ENCODE assay signal across 15 cellular contexts in genomic region chr1:226995966-226996332, GRCh38. TPM values are rescaled to one million over a fixed set of nuclear protein-coding genes. Genes with fewer than 3 reads are reported as not detected.
DNase-seq lines count a peak whose midpoint lies in the region; ATAC-seq and TF ChIP-seq lines count a peak whose summit lies in the region.
"Had no signal": no experiment of that assay in that cellular context is flagged by ENCODE, and none has a peak within 500 bp of the region (broad histone marks: within the 10 kb centered on the region; RNA-seq: fewer than 3 reads in every experiment).

No MANE protein-coding gene starts in this region.

- H3K36me3 Mint-ChIP-seq in activated T-helper 17 cell treated with anti-CD3 and anti-CD28 coated beads, Interleukin-2, amount 50 U/mL, for 72 hours (ENCODE audit: low read depth): no peaks in the 10 kb centered on the region
- H3K36me3 Mint-ChIP-seq: activated naive CD4-positive, alpha-beta T cell treated with anti-CD3 and anti-CD28 coated beads, Interleukin-2, amount 50 U/mL, for 24 hours; IgD-negative memory B cell had no signal

- DNase-seq in HPDE6-E6E7 (ENCODE audit: extremely low spot score): no peak
- no peak for DNase-seq in central memory CD4-positive, alpha-beta T cell
- no peak for DNase-seq in upper lobe of left lung
- no peak for DNase-seq in C1 segment of cervical spinal cord (lab: John Stamatoyannopoulos, UW)
- DNase-seq: Calu3, dermis blood vessel endothelial cell, NCI-H2029 had no signal

- no peaks in the 10 kb centered on the region for H3K9me3 Mint-ChIP-seq in activated T-helper 17 cell treated with anti-CD3 and anti-CD28 coated beads, Interleukin-2, amount 50 U/mL, for 72 hours
- H3K9me3 Mint-ChIP-seq: activated naive CD4-positive, alpha-beta T cell treated with anti-CD3 and anti-CD28 coated beads, Interleukin-2, amount 50 U/mL, for 24 hours had no signal

- H3K36me3 ChIP-seq in upper lobe of left lung: peaks cover 0 to 28% (median 9%) of the 10 kb centered on the region in 4 donors

- TF ChIP-seq POLR2A in upper lobe of left lung (IDR thresholded peaks at IDR 0.05): no peak

- H3K4me1 ChIP-seq in upper lobe of left lung: no peaks in the 10 kb centered on the region
- H3K4me1 ChIP-seq: vagina had no signal

- TF ChIP-seq CTCF in upper lobe of left lung (IDR thresholded peaks at IDR 0.05): no peak

- no peak overlapping the region for H3K4me3 Mint-ChIP-seq in activated T-helper 17 cell treated with anti-CD3 and anti-CD28 coated beads, Interleukin-2, amount 50 U/mL, for 72 hours
- H3K4me3 Mint-ChIP-seq: activated naive CD4-positive, alpha-beta T cell treated with anti-CD3 and anti-CD28 coated beads, Interleukin-2, amount 50 U/mL, for 24 hours; memory B cell had no signal

- H3K9me3 ChIP-seq in upper lobe of left lung: no peaks in the 10 kb centered on the region
- H3K9me3 ChIP-seq: vagina had no signal

- H3K27ac ChIP-seq in upper lobe of left lung: no peak overlapping the region
- H3K27ac ChIP-seq: vagina had no signal

- H3K27ac Mint-ChIP-seq in activated T-helper 17 cell treated with anti-CD3 and anti-CD28 coated beads, Interleukin-2, amount 50 U/mL, for 72 hours: peak overlapping the region; percentile 20
- H3K27ac Mint-ChIP-seq: activated naive CD4-positive, alpha-beta T cell treated with anti-CD3 and anti-CD28 coated beads, Interleukin-2, amount 50 U/mL, for 24 hours; IgD-negative memory B cell; memory B cell had no signal

- H3K27me3 Mint-ChIP-seq in activated T-helper 17 cell treated with anti-CD3 and anti-CD28 coated beads, Interleukin-2, amount 50 U/mL, for 72 hours: peaks cover 3% of the 10 kb centered on the region
- H3K27me3 Mint-ChIP-seq: activated naive CD4-positive, alpha-beta T cell treated with anti-CD3 and anti-CD28 coated beads, Interleukin-2, amount 50 U/mL, for 24 hours had no signal

- peak; percentile 63 for ATAC-seq in GM18870 (IDR thresholded peaks at IDR 0.05; ENCODE audit: unreplicated experiment)
- peak; percentile 69 for ATAC-seq in GM21528 (IDR thresholded peaks at IDR 0.05; ENCODE audit: low FRiP score, unreplicated experiment)
- ATAC-seq in HG03045 (IDR thresholded peaks at IDR 0.05; ENCODE audit: unreplicated experiment): peak; percentile 63
- peak; percentile 28 for ATAC-seq in activated T-helper 17 cell treated with anti-CD3 and anti-CD28 coated beads, Interleukin-2, amount 50 U/mL, for 72 hours (replicated peaks)
- no peak for ATAC-seq in upper lobe of left lung (ENCODE audit: low FRiP score in 2 of 2)

- no peak overlapping the region for H3K4me3 ChIP-seq in upper lobe of left lung
- H3K4me3 ChIP-seq: vagina had no signal

- no peaks in the 10 kb centered on the region for H3K4me1 Mint-ChIP-seq in activated T-helper 17 cell treated with anti-CD3 and anti-CD28 coated beads, Interleukin-2, amount 50 U/mL, for 72 hours
- H3K4me1 Mint-ChIP-seq: activated naive CD4-positive, alpha-beta T cell treated with anti-CD3 and anti-CD28 coated beads, Interleukin-2, amount 50 U/mL, for 24 hours had no signal

- no peaks in the 10 kb centered on the region for H3K27me3 ChIP-seq in upper lobe of left lung
- H3K27me3 ChIP-seq: vagina had no signal

- whole genome bisulfite sequencing in upper lobe of left lung, 2 donors: 88 to 90% methylated on average over 5 of the region's 5 CpGs

- no peak for TF ChIP-seq EP300 in upper lobe of left lung (IDR thresholded peaks at IDR 0.05)

RNA-seq across cellular contexts. Expression of gene COQ8A, which starts 55.9 kb away (rescaled TPM):
- 10 to 100 TPM; 28.8 to 43.1 TPM for total RNA-seq in activated T-helper 17 cell treated with anti-CD3 and anti-CD28 coated beads, Interleukin-2, amount 50 U/mL, for 72 hours
- 100 to 1,000 TPM in 1 of 6 donors, 10 to 100 TPM in 5; 27.1 to 105 (median 44.6) TPM for total RNA-seq in upper lobe of left lung

Comparison
In these comparisons a context has a peak if more than half of its experiments do, and no peak if none do; other contexts are left out.
1. ATAC-seq: peak in GM18870 (single experiment), GM21528 (single experiment), HG03045 (single experiment) and activated T-helper 17 cell treated with anti-CD3 and anti-CD28 coated beads, Interleukin-2, amount 50 U/mL, for 72 hours (single experiment); none in upper lobe of left lung (0 of 2).